ENCODE assay signal across 7 cellular contexts in the genomic region with DNA sequence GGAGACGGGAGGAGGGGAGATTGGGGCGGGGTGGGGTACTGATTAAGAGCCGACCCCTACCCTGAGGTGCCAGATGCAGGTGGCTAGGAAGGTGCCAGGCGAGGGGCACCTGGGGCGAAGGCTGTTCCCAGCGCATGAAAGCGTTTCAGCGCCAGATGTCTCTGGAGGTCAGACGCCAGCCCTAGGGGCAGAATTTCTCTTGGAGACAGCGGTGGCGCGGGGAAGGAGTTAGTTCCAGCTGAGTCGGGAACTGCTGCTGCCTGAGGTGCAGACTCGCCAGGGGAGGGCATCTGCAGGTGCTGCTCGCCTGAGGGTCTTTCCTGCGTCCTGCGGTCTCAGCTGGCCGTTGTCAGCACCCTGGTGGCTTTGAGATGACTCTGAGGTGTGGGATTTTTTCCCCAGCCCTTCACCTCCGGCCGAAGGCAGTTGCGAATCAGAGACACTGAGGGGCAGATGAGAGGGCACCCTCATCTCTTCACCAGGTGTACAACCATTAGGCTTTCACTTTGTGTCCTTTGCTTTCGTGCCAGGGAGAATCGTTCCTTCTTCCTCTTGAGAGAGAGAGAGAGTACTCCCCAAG. TPM values are rescaled to one million over a fixed set of nuclear protein-coding genes. Genes with fewer than 3 reads are reported as not detected.
A peak's percentile ranks its signal among the peaks of the same experiment; 100 is the strongest.
DNase-seq lines count a peak whose midpoint lies in the region; ATAC-seq, FAIRE-seq and TF ChIP-seq lines count a peak whose summit lies in the region.

No MANE protein-coding gene starts in this region.

- H3K36me3 ChIP-seq in GM12878 (ENCODE audit: control insufficient read depth in 2 of 2, insufficient read depth in 2 of 2, low read length in 1 of 2) (no peaks in the 10 kb centered on the region), iPS-20b (ENCODE audit: insufficient read depth, low read depth, low read length) (no peaks in the 10 kb centered on the region), small intestine (ENCODE audit: control insufficient read depth in 2 of 2, insufficient read depth in 2 of 2, low read length in 2 of 2) (no peaks in the 10 kb centered on the region)

- peaks cover 6 to 7% of the 10 kb centered on the region in 2 experiments for H3K27me3 ChIP-seq in GM12878 (replicated peaks in 1 of 2; ENCODE audit: control insufficient read depth in 2 of 2, insufficient read depth in 2 of 2, low read length in 1 of 2)
- H3K27me3 ChIP-seq in iPS-20b (ENCODE audit: insufficient read depth, low read length): peaks cover 12% of the 10 kb centered on the region; the same call in 1 of the 2 replicates
- no peaks in the 10 kb centered on the region for H3K27me3 ChIP-seq in small intestine (ENCODE audit: control insufficient read depth in 2 of 2, insufficient read depth in 2 of 2, low read length in 2 of 2)

- no TSS peak for BruUV-seq in GM12878 (replicated peaks; lab: Mats Ljungman, UMichigan)

- SMC1A ChIA-PET in GM12878 (lab: Charles Lee; ENCODE audit: uncharacterized antibody, unreplicated experiment): no interaction called here

- in situ Hi-C loops in GM12878 (cut with MboI): loop anchor here (5.0 kb wide), 1 partner anchor 64 kb away; no protein-coding TSS in a partner anchor

- DNase-seq in RWPE1 (ENCODE audit: low spot score): peak; percentile 33
- no peak for DNase-seq in GM12878 (ENCODE audit: low read depth, low spot score)
- DNase-seq in small intestine: peak; percentile 68
- no peak for DNase-seq in LoVo (ENCODE audit: low spot score)

- 0 out of 2 replicates have a peak, but pooled peaks have one; percentile 10 for TF ChIP-seq RAD21 in GM12878 (IDR thresholded peaks at IDR 0.05; ENCODE audit: insufficient read depth, low read depth, low read length)

- WGBS in GM12878 (ENCODE audit: insufficient coverage, insufficient replicate concordance, low lambda C conversion rate, missing lambda C conversion rate): 2% methylated on average over 23 of the region's 23 CpGs
- 0 to 1% (median 1%) methylated on average over 23 of the region's 23 CpGs for WGBS in small intestine, 3 donors

- CTCF ChIA-PET in RWPE1 (lab: Yijun Ruan, JAX): no interaction called here
- CTCF ChIA-PET in GM12878 (lab: Yijun Ruan, JAX): no interaction called here

- peak overlapping the region; percentile 43; the same call in 1 of the 2 replicates for H3K9ac ChIP-seq in GM12878 (ENCODE audit: control insufficient read depth, insufficient read depth, low read length)
- H3K9ac ChIP-seq in iPS-20b (ENCODE audit: low read depth, low read length): peak overlapping the region; percentile 87; the same call in 1 of the 2 replicates

- intact Hi-C loops in GM12878 (cut with micrococcal nuclease; ENCODE audit: unreplicated experiment): loop anchor here (5.0 kb wide), 1 partner anchor 69 kb away; no protein-coding TSS in a partner anchor

- no peak for TF ChIP-seq EP300 in GM12878 (IDR thresholded peaks at IDR 0.05; ENCODE audit: borderline replicate concordance in 1 of 2, control insufficient read depth in 1 of 2, low read depth in 2 of 2, low read length in 2 of 2)

- H4K20me1 ChIP-seq in GM12878 (ENCODE audit: control insufficient read depth, insufficient read depth): no peaks in the 10 kb centered on the region

- H3K9me3 ChIP-seq in GM12878 (replicated peaks; ENCODE audit: control insufficient read depth, insufficient read depth, low read length) (no peaks in the 10 kb centered on the region), iPS-20b (ENCODE audit: insufficient read depth, low read depth, low read length) (no peaks in the 10 kb centered on the region), small intestine (ENCODE audit: control insufficient read depth, low read depth) (no peaks in the 10 kb centered on the region)

- TF ChIP-seq POLR2A in GM18505 (IDR thresholded peaks at IDR 0.05; ENCODE audit: borderline replicate concordance, extremely low read depth, insufficient read depth, insufficient read length): no peak
- no peak for TF ChIP-seq POLR2A in GM12878 (IDR thresholded peaks at IDR 0.05; ENCODE audit: low read depth, low read length)

- ATAC-seq in GM18505 (IDR thresholded peaks at IDR 0.05; ENCODE audit: unreplicated experiment) (peak; percentile 15), HG03439 (IDR thresholded peaks at IDR 0.05; ENCODE audit: unreplicated experiment) (peak; percentile 13), GM12878 (peak; percentile 40)

- RAD21 ChIA-PET in GM12878 (lab: Charles Lee; ENCODE audit: unreplicated experiment): interaction anchor here (0.6 to 1.6 kb wide), 2 partner anchors 68 to 93 kb away, joined by 3 to 4 read pairs; no protein-coding TSS in a partner anchor

- H3K79me2 ChIP-seq in GM12878 (ENCODE audit: control insufficient read depth, insufficient read depth, low read length): no peaks in the 10 kb centered on the region

- H3K27ac ChIP-seq in RWPE1 (peak overlapping the region; percentile 44), GM12878 (ENCODE audit: control insufficient read depth, insufficient read depth) (no peak overlapping the region), iPS-20b (ENCODE audit: low read length) (no peak overlapping the region), small intestine (ENCODE audit: low read depth in 1 of 2, low read length in 1 of 2) (peak overlapping the region; percentile 93 to 94)

- TF ChIP-seq CTCF in RWPE1 (conservative IDR thresholded peaks at IDR 0.05; ENCODE audit: low read depth) (no peak), GM12878 (IDR thresholded peaks at IDR 0.05 in 2 of 3, conservative IDR thresholded peaks at IDR 0.05 in 1 of 3; ENCODE audit: control insufficient read depth in 2 of 3, extremely low read depth in 1 of 3, insufficient read depth in 1 of 3, low read depth in 3 of 3, low read length in 3 of 3) (no peak)

- FAIRE-seq in GM12878 (lab: Jason Lieb, UNC) (no peak), small intestine (lab: Jason Lieb, UNC) (no peak)

- H3K4me3 ChIP-seq in GM12878 (peak overlapping the region; percentile 65), iPS-20b (ENCODE audit: low read length) (peak overlapping the region; percentile 82), small intestine (ENCODE audit: low read depth in 1 of 2, low read length in 2 of 2) (peak overlapping the region; percentile 60 to 79)

- peak overlapping the region; percentile 98 for H3K4me2 ChIP-seq in GM12878 (ENCODE audit: control insufficient read depth, insufficient read depth)

- POLR2A ChIA-PET in RWPE1 (lab: Yijun Ruan, JAX; ENCODE audit: low non-redundant PET) (no interaction called here), GM12878 (lab: Charles Lee) (no interaction called here)

- peak overlapping the region; percentile 71 for H2AFZ ChIP-seq in GM12878 (ENCODE audit: control insufficient read depth, low read depth, low read length)

- peaks cover 23% of the 10 kb centered on the region for H3K4me1 ChIP-seq in GM12878 (ENCODE audit: control insufficient read depth, insufficient read depth, low read length)
- H3K4me1 ChIP-seq in iPS-20b (ENCODE audit: insufficient read depth, low read length): peaks cover 39% of the 10 kb centered on the region
- no peaks in the 10 kb centered on the region for H3K4me1 ChIP-seq in small intestine (ENCODE audit: control insufficient read depth in 2 of 2, insufficient read depth in 1 of 2, low read depth in 1 of 2, low read length in 1 of 2)

RNA-seq across cellular contexts. Expression of a gene that starts 0.5 kb away (rescaled TPM):
- total RNA-seq in GM12878 (2013; cell fraction: nucleolus; rRNA removed): 1.6 and 4.0 TPM in 2 replicates
- total RNA-seq in GM12878 (2014; rRNA removed) (2.9 and 3.9 TPM in 2 replicates), GM12878 (2014; rRNA removed; fragmentation: Illumina TruSeq; extraction: Trizol) (2.7 and 3.0 TPM in 2 replicates), GM12878 (2021) (6.5 and 6.6 TPM in 2 replicates)
- 0.96 TPM for polyA plus RNA-seq in GM12878 (2011; ENCODE audit: low read depth)
- polyA plus RNA-seq in GM12878 (2011; rRNA removed) (0.11 and 0.20 TPM in 2 replicates), GM12878 (2014; fragmentation: Illumina TruSeq; extraction: Trizol) (6.0 and 6.5 TPM in 2 replicates), GM12878 (2014; fragmentation: Nextera tagmentation; extraction: Ambion mirVana) (1 to 10 TPM in 1 of 2 experiments, under 1 TPM in 1; 0.47 to 1.8 TPM), GM12878 (2014; rRNA removed) (3.8 and 3.9 TPM in 2 replicates), GM12878 (2016; fragmentation: Nextera tagmentation; extraction: Ambion mirVana) (1 to 10 TPM; 4.1 to 5.0 TPM), small intestine (100 to 1,000 TPM in 2 of 3 donors, 10 to 100 TPM in 1; 33.5 to 286 (median 221) TPM)
- polyA plus RNA-seq in GM12878 (2011; cell fraction: cytosol; rRNA removed): 0.01 and 0.10 TPM in 2 replicates
- 0.31 and 0.82 TPM in 2 replicates for polyA plus RNA-seq in GM12878 (2011; cell fraction: nucleus; rRNA removed)
- polyA plus RNA-seq in GM12878 (2012): 1.7 and 1.8 TPM in 2 replicates
- polyA minus RNA-seq in GM12878 (2011; rRNA and poly(A)+ RNA removed): 0.31 TPM in 1 of 2 replicates, not detected in the other
- not detected in 2 replicates for polyA minus RNA-seq in GM12878 (2011; cell fraction: cytosol; rRNA and poly(A)+ RNA removed)
- 0.12 and 0.67 TPM in 2 replicates for polyA minus RNA-seq in GM12878 (2011; cell fraction: nucleus; rRNA and poly(A)+ RNA removed)

RNA-seq across cellular contexts. Expression of a gene that starts 28.4 kb away (rescaled TPM):
- not detected in 2 replicates for total RNA-seq in GM12878 (2013; cell fraction: nucleolus; rRNA removed)
- total RNA-seq in GM12878 (2014; rRNA removed): 2.7 and 4.3 TPM in 2 replicates
- 2.9 and 3.2 TPM in 2 replicates for total RNA-seq in GM12878 (2014; rRNA removed; fragmentation: Illumina TruSeq; extraction: Trizol)
- total RNA-seq in GM12878 (2021): 2.6 and 4.1 TPM in 2 replicates
- 0.83 TPM for polyA plus RNA-seq in GM12878 (2011; ENCODE audit: low read depth)
- polyA plus RNA-seq in GM12878 (2011; rRNA removed): 0.08 TPM in 1 of 2 replicates, not detected in the other
- 0.05 and 0.15 TPM in 2 replicates for polyA plus RNA-seq in GM12878 (2011; cell fraction: cytosol; rRNA removed)
- 0.10 TPM in 1 of 2 replicates, not detected in the other for polyA plus RNA-seq in GM12878 (2011; cell fraction: nucleus; rRNA removed)
- 1.6 and 1.9 TPM in 2 replicates for polyA plus RNA-seq in GM12878 (2012)
- 3.6 and 4.0 TPM in 2 replicates for polyA plus RNA-seq in GM12878 (2014; fragmentation: Illumina TruSeq; extraction: Trizol)
- polyA plus RNA-seq in GM12878 (2014; fragmentation: Nextera tagmentation; extraction: Ambion mirVana): 1 to 10 TPM; 3.7 to 4.3 TPM
- 3.2 and 4.0 TPM in 2 replicates for polyA plus RNA-seq in GM12878 (2014; rRNA removed)
- 1 to 10 TPM; 2.2 to 2.8 TPM for polyA plus RNA-seq in GM12878 (2016; fragmentation: Nextera tagmentation; extraction: Ambion mirVana)
- polyA minus RNA-seq in GM12878 (2011; rRNA and poly(A)+ RNA removed): 0.31 TPM in 1 of 2 replicates, not detected in the other
- polyA minus RNA-seq in GM12878 (2011; cell fraction: cytosol; rRNA and poly(A)+ RNA removed): 0.42 TPM in 1 of 2 replicates, not detected in the other
- not detected in 2 replicates for polyA minus RNA-seq in GM12878 (2011; cell fraction: nucleus; rRNA and poly(A)+ RNA removed)
- polyA plus RNA-seq in small intestine: 10 to 100 TPM in 1 of 3 donors, 1 to 10 TPM in 2; 8.5 to 14.1 (median 8.9) TPM

RNA-seq across cellular contexts. Expression of a gene that starts 52.4 kb away (rescaled TPM):
- 197 and 222 TPM in 2 replicates for total RNA-seq in GM12878 (2013; cell fraction: nucleolus; rRNA removed)
- total RNA-seq in GM12878 (2014; rRNA removed) (32.5 and 33.0 TPM in 2 replicates), GM12878 (2014; rRNA removed; fragmentation: Illumina TruSeq; extraction: Trizol) (39.1 and 44.9 TPM in 2 replicates), GM12878 (2021) (80.6 and 84.4 TPM in 2 replicates)
- 25.3 TPM for polyA plus RNA-seq in GM12878 (2011; ENCODE audit: low read depth)
- polyA plus RNA-seq in GM12878 (2011; rRNA removed) (41.2 and 62.2 TPM in 2 replicates), GM12878 (2014; fragmentation: Illumina TruSeq; extraction: Trizol) (64.4 and 74.5 TPM in 2 replicates), GM12878 (2014; fragmentation: Nextera tagmentation; extraction: Ambion mirVana) (10 to 100 TPM; 11.3 to 26.9 TPM), GM12878 (2014; rRNA removed) (46.8 and 47.4 TPM in 2 replicates), GM12878 (2016; fragmentation: Nextera tagmentation; extraction: Ambion mirVana) (10 to 100 TPM; 13.3 to 19.6 TPM), small intestine (10 to 100 TPM; 11.1 to 16.3 (median 15.6) TPM)
- 34.2 and 45.4 TPM in 2 replicates for polyA plus RNA-seq in GM12878 (2011; cell fraction: cytosol; rRNA removed)
- 110 and 121 TPM in 2 replicates for polyA plus RNA-seq in GM12878 (2011; cell fraction: nucleus; rRNA removed)
- polyA plus RNA-seq in GM12878 (2012): 34.9 and 39.5 TPM in 2 replicates
- 100 and 151 TPM in 2 replicates for polyA minus RNA-seq in GM12878 (2011; rRNA and poly(A)+ RNA removed)
- 21.8 and 33.8 TPM in 2 replicates for polyA minus RNA-seq in GM12878 (2011; cell fraction: cytosol; rRNA and poly(A)+ RNA removed)
- 56.3 and 104 TPM in 2 replicates for polyA minus RNA-seq in GM12878 (2011; cell fraction: nucleus; rRNA and poly(A)+ RNA removed)

Comparison
In these comparisons a context has a peak if more than half of its experiments do, and no peak if none do; other contexts are left out.
1. DNase-seq: peak in RWPE1 (single experiment) and small intestine (single experiment); none in GM12878 (single experiment) and LoVo (single experiment).
2. H3K27ac ChIP-seq: peak in RWPE1 (single experiment) and small intestine (2 of 2); none in GM12878 (single experiment) and iPS-20b (single experiment).
3. RNA of a gene that starts 0.5 kb away (polyA plus RNA-seq): 33.5 to 286 TPM in small intestine; 0.01 to 6.5 TPM in GM12878; every median in the first group is over 4 times any median in the second.
4. Peak in every context shown above with its lines, with median percentiles within 50 percentile points of each other: ATAC-seq and H3K4me3 ChIP-seq.